In the genomic region with DNA sequence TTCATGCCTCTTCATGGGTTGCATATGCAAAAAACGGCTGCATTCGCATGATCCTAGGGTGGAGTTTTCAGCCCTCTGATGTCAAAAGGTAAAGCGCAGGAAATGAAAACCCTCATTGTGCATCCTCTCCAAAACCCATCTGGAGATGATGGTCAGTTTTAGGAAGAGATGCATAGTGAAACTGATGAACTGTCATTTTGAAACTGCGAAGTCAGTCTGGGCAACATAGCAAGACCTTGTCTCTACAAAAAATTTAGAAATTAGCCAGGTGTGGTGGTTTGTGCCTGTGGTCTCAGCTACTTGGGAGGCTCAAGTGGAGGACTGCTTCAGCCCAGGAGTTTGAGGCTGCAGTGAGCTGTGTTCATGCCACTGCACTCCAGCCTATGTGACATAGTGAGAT, we compare ENCODE assay signal across 1 cellular context.
TF ChIP-seq lines count a peak whose summit lies in the region.

No MANE protein-coding gene starts in this region.

TF ChIP-seq in WTC11, 78 proteins besides CTCF, POLR2A, EP300 and RAD21 (continued from another document):
- TF ChIP-seq ATF6 (CRISPR knock-in tag; IDR thresholded peaks at IDR 0.05) (no peak), TEAD4 (CRISPR knock-in tag; IDR thresholded peaks at IDR 0.05) (no peak), EMX1 (CRISPR knock-in tag; IDR thresholded peaks at IDR 0.05) (no peak), IRF2 (CRISPR knock-in tag; IDR thresholded peaks at IDR 0.05; ENCODE audit: borderline replicate concordance, low read depth) (no peak), ARID4B (CRISPR knock-in tag; IDR thresholded peaks at IDR 0.05; ENCODE audit: borderline replicate concordance) (no peak), MYBL2 (CRISPR knock-in tag; IDR thresholded peaks at IDR 0.05) (no peak), ZNF396 (CRISPR knock-in tag; IDR thresholded peaks at IDR 0.05; ENCODE audit: borderline replicate concordance) (no peak)
